Comparison of ENCODE assay signal across 16 cellular contexts in genomic region chr2:231548752-231549151, GRCh38. TPM values are rescaled to one million over a fixed set of nuclear protein-coding genes. Genes with fewer than 3 reads are reported as not detected.
"Had no signal": no experiment of that assay in that cellular context is flagged by ENCODE, and none has a peak within 500 bp of the region (broad histone marks: within the 10 kb centered on the region; RNA-seq: fewer than 3 reads in every experiment).

No MANE protein-coding gene starts in this region.

- ATAC-seq: foreskin keratinocyte, psoas muscle, sciatic nerve, upper lobe of right lung had no signal

- H3K27ac Mint-ChIP-seq: activated naive CD8-positive, alpha-beta T cell treated with anti-CD3 and anti-CD28 coated beads for 36 hours; nephron had no signal

- H3K27me3 Mint-ChIP-seq: activated naive CD8-positive, alpha-beta T cell treated with anti-CD3 and anti-CD28 coated beads for 36 hours had no signal

- DNase-seq: activated CD4-positive, alpha-beta memory T cell treated with anti-CD3 and anti-CD28 coated beads, Interleukin-2, amount 10 ng/mL, durations not matched to agents 7 days and 5 days; activated naive CD8-positive, alpha-beta T cell treated with anti-CD3 and anti-CD28 coated beads for 36 hours; cerebellar nuclear complex; effector CD8-positive, alpha-beta T cell; foreskin keratinocyte; mesendoderm; occipital lobe; psoas muscle; T1000; upper lobe of right lung had no signal

- H3K4me3 Mint-ChIP-seq: activated CD4-positive, alpha-beta memory T cell treated with anti-CD3 and anti-CD28 coated beads, Interleukin-2, amount 10 ng/mL, durations not matched to agents 7 days and 5 days; activated naive CD8-positive, alpha-beta T cell treated with anti-CD3 and anti-CD28 coated beads for 36 hours; activated T-helper 1 cell treated with anti-CD3 and anti-CD28 coated beads, Interleukin-12 subunit alpha, Interleukin-12 subunit beta, Interleukin-2, Interleukin-4 antibody, amounts not matched to agents 30 ng/mL and 10 ng/mL and 1 ng/mL, durations not matched to agents 14 hours and 24 hours and 36 hours; nephron had no signal

RNA-seq across cellular contexts. Expression of gene NMUR1, which starts 18.5 kb away (rescaled TPM):
- total RNA-seq: activated naive CD8-positive, alpha-beta T cell treated with anti-CD3 and anti-CD28 coated beads for 36 hours; activated T-helper 1 cell treated with anti-CD3 and anti-CD28 coated beads, Interleukin-12 subunit alpha, Interleukin-12 subunit beta, Interleukin-2, Interleukin-4 antibody, amounts not matched to agents 30 ng/mL and 10 ng/mL and 1 ng/mL, durations not matched to agents 14 hours and 24 hours and 36 hours; foreskin keratinocyte; occipital lobe had no signal
- polyA plus RNA-seq: foreskin keratinocyte had no signal

RNA-seq across cellular contexts. Expression of gene TEX44, which starts 43.9 kb away (rescaled TPM):
- total RNA-seq: activated CD4-positive, alpha-beta memory T cell treated with anti-CD3 and anti-CD28 coated beads, Interleukin-2, amount 10 ng/mL, durations not matched to agents 7 days and 5 days; activated naive CD8-positive, alpha-beta T cell treated with anti-CD3 and anti-CD28 coated beads for 36 hours; activated T-helper 1 cell treated with anti-CD3 and anti-CD28 coated beads, Interleukin-12 subunit alpha, Interleukin-12 subunit beta, Interleukin-2, Interleukin-4 antibody, amounts not matched to agents 30 ng/mL and 10 ng/mL and 1 ng/mL, durations not matched to agents 14 hours and 24 hours and 36 hours; aorta; foreskin keratinocyte; liver; occipital lobe; psoas muscle; sciatic nerve; thoracic aorta; upper lobe of right lung had no signal
- polyA plus RNA-seq: aorta, foreskin keratinocyte, liver, psoas muscle had no signal
